Comparison of ENCODE assay signal across 9 cellular contexts in genomic region chr9:89137548-89138462, GRCh38. TPM values are rescaled to one million over a fixed set of nuclear protein-coding genes. Genes with fewer than 3 reads are reported as not detected.
A peak's percentile ranks its signal among the peaks of the same experiment; 100 is the strongest.
DNase-seq lines count a peak whose midpoint lies in the region; ATAC-seq, FAIRE-seq and TF ChIP-seq lines count a peak whose summit lies in the region.
"Had no signal": no experiment of that assay in that cellular context is flagged by ENCODE, and none has a peak within 500 bp of the region (broad histone marks: within the 10 kb centered on the region; RNA-seq: fewer than 3 reads in every experiment).

No MANE protein-coding gene starts in this region.

- H3K4me1 ChIP-seq in mesodermal cell (ENCODE audit: control insufficient read depth, insufficient read depth, low read length, poor library complexity, severe bottlenecking), result peaks cover 7% of the 10 kb centered on the region
- peaks cover 28% of the 10 kb centered on the region for H3K4me1 ChIP-seq in vagina

- DNase-seq in activated naive CD4-positive, alpha-beta T cell treated with anti-CD3 and anti-CD28 coated beads, Interleukin-2, amount 50 U/mL, for 16 hours, result peak; percentile 11
- DNase-seq in activated naive CD4-positive, alpha-beta T cell treated with Interleukin-2 at 50 U/mL for 16 hours, result no peak
- DNase-seq in chondrocyte (ENCODE audit: low spot score) (no peak), vagina (ENCODE audit: extremely low spot score in 2 of 2) (no peak), frontal cortex (ENCODE audit: low spot score in 2 of 2) (no peak), progenitor cell of endocrine pancreas (ENCODE audit: low spot score, unreplicated experiment) (no peak)

- no peaks in the 10 kb centered on the region for H3K27me3 ChIP-seq in vagina

- no peak for TF ChIP-seq POLR2A in vagina (IDR thresholded peaks at IDR 0.05)

- TF ChIP-seq CTCF in chondrocyte (IDR thresholded peaks at IDR 0.05) (no peak), vagina (IDR thresholded peaks at IDR 0.05) (no peak), progenitor cell of endocrine pancreas (IDR thresholded peaks at IDR 0.05; ENCODE audit: unreplicated experiment) (no peak)

- H3K36me3 Mint-ChIP-seq in chondrocyte (ENCODE audit: low read depth) (no peaks in the 10 kb centered on the region), progenitor cell of endocrine pancreas (ENCODE audit: insufficient read depth) (no peaks in the 10 kb centered on the region)

- peaks cover 20% of the 10 kb centered on the region for H3K4me1 Mint-ChIP-seq in chondrocyte (ENCODE audit: low read depth)
- no peaks in the 10 kb centered on the region for H3K4me1 Mint-ChIP-seq in progenitor cell of endocrine pancreas (ENCODE audit: low read depth)

- H3K9me3 Mint-ChIP-seq in chondrocyte (ENCODE audit: low read depth) (peaks cover 3% of the 10 kb centered on the region), progenitor cell of endocrine pancreas (ENCODE audit: low read depth) (peaks cover 14% of the 10 kb centered on the region)

- no peak overlapping the region for H3K4me3 ChIP-seq in mesodermal cell (ENCODE audit: extremely low read depth, insufficient read depth, low read length, poor library complexity, severe bottlenecking)
- H3K4me3 ChIP-seq in vagina, result no peak overlapping the region

- WGBS in mesodermal cell (ENCODE audit: insufficient coverage in 2 of 2), 2 experiments, result 81 to 85% methylated on average over 6 to 7 of the region's 8 CpGs

- H3K27ac Mint-ChIP-seq in chondrocyte (ENCODE audit: unreplicated experiment) (peak overlapping the region; percentile 93), progenitor cell of endocrine pancreas (no peak overlapping the region)

- no peak overlapping the region for H3K4me3 Mint-ChIP-seq in chondrocyte (ENCODE audit: unreplicated experiment)
- H3K4me3 Mint-ChIP-seq in progenitor cell of endocrine pancreas (ENCODE audit: low read depth), result no peak overlapping the region

- FAIRE-seq in frontal cortex (lab: Jason Lieb, UNC), result no peak
- FAIRE-seq: TTC549 had no signal

- H3K9me3 ChIP-seq in mesodermal cell (ENCODE audit: control insufficient read depth, low read length) (peaks cover 14% of the 10 kb centered on the region), vagina (no peaks in the 10 kb centered on the region)

- H3K27ac ChIP-seq in mesodermal cell (ENCODE audit: low read depth, low read length, severe bottlenecking) (peak overlapping the region; percentile 3), vagina (peak overlapping the region; percentile 76)

- intact Hi-C loops in vagina (cut with DNase I), result no loop called here

- ATAC-seq in HG02981 (IDR thresholded peaks at IDR 0.05; ENCODE audit: unreplicated experiment), result no peak

- H3K27me3 Mint-ChIP-seq in chondrocyte (ENCODE audit: low read depth), result no peaks in the 10 kb centered on the region
- no peaks in the 10 kb centered on the region for H3K27me3 Mint-ChIP-seq in progenitor cell of endocrine pancreas

- H3K36me3 ChIP-seq in mesodermal cell (ENCODE audit: control insufficient read depth, insufficient read depth, low read length) (no peaks in the 10 kb centered on the region), vagina (no peaks in the 10 kb centered on the region)

RNA-seq across cellular contexts. Expression of gene SHC3, which starts 40.8 kb away (rescaled TPM):
- total RNA-seq in chondrocyte, result 0.10 to 0.64 TPM (median 0.30 TPM) in 3 replicates
- 3.8 TPM for polyA plus RNA-seq in mesodermal cell (2013, experiment 1 of 2)
- 2.2 TPM for polyA plus RNA-seq in mesodermal cell (2013, experiment 2 of 2)
- 6.1 TPM for total RNA-seq in vagina
- 49.3 TPM for total RNA-seq in frontal cortex
- total RNA-seq in progenitor cell of endocrine pancreas, result 1.3 TPM in 2 replicates
